20 cellular contexts compared by ENCODE assay signal in the genomic region with DNA sequence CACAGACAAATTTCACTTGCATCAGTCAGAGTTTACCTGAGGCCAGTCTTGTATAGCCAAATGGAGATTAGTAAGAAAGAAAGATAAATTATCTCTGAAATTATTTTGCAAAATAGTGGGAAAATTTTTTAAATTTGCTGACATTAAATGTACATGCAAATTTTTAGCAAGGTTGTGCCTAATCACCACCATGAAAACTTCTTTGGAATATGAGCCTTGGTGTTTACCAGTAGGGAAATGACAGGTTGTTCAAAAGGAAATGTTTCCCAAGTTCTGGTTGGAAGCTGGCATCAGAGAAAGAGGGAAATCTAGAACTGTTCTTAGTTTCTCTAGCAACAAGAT. TPM values are rescaled to one million over a fixed set of nuclear protein-coding genes. Genes with fewer than 3 reads are reported as not detected.
A peak's percentile ranks its signal among the peaks of the same experiment; 100 is the strongest.
DNase-seq lines count a peak whose midpoint lies in the region; ATAC-seq, FAIRE-seq and TF ChIP-seq lines count a peak whose summit lies in the region.
"Had no signal": no experiment of that assay in that cellular context is flagged by ENCODE, and none has a peak within 500 bp of the region (broad histone marks: within the 10 kb centered on the region; RNA-seq: fewer than 3 reads in every experiment).

No MANE protein-coding gene starts in this region.

- POLR2A ChIA-PET in A549 (lab: Yijun Ruan, JAX), result no interaction called here
- POLR2A ChIA-PET in HepG2 (lab: Yijun Ruan, JAX), result interaction anchor here (0.8 to 1.2 kb wide), 2 partner anchors 27 to 36 kb away, joined by 3 read pairs; no protein-coding TSS in a partner anchor

- no peak overlapping the region for H3K4me3 ChIP-seq in A549
- no peak overlapping the region for H3K4me3 ChIP-seq in RWPE2 (ENCODE audit: severe bottlenecking)
- no peak overlapping the region for H3K4me3 ChIP-seq in HepG2 (replicated peaks in 1 of 3; ENCODE audit: insufficient read depth in 1 of 3, low read depth in 2 of 3, low read length in 3 of 3)
- H3K4me3 ChIP-seq: MG63 had no signal

- H3K27me3 ChIP-seq in RWPE2 (ENCODE audit: insufficient read depth, poor library complexity, severe bottlenecking) (no peaks in the 10 kb centered on the region), HepG2 (ENCODE audit: control insufficient read depth in 1 of 2, insufficient read depth in 2 of 2, low read length in 2 of 2) (no peaks in the 10 kb centered on the region)
- H3K27me3 ChIP-seq: MG63 had no signal

- intact Hi-C loops in HepG2 (cut with micrococcal nuclease; ENCODE audit: unreplicated experiment), result no loop called here

- no peak for TF ChIP-seq EP300 in A549 (IDR thresholded peaks at IDR 0.05)
- TF ChIP-seq EP300 in HepG2 (IDR thresholded peaks at IDR 0.05; ENCODE audit: low read depth in 2 of 2, low read length in 2 of 2), result no peak
- no peak for TF ChIP-seq EP300 in HepG2 (CRISPR knock-in tag; IDR thresholded peaks at IDR 0.05; ENCODE audit: borderline replicate concordance)

- no peak for TF ChIP-seq RAD21 in A549 (conservative IDR thresholded peaks at IDR 0.05 in 1 of 2, IDR thresholded peaks at IDR 0.05 in 1 of 2)
- no peak for TF ChIP-seq RAD21 in HepG2 (CRISPR knock-in tag; IDR thresholded peaks at IDR 0.05)

- in situ Hi-C loops in HepG2 (cut with HindIII; ENCODE audit: extremely low pct_ligation_motif_present, low pct_unique_long_range_greater_than_20kb), result no loop called here

- no peak overlapping the region for H2AFZ ChIP-seq in HepG2 (ENCODE audit: low read length)

- no peaks in the 10 kb centered on the region for H3K9me3 ChIP-seq in A549
- H3K9me3 ChIP-seq in RWPE2 (ENCODE audit: severe bottlenecking), result no peaks in the 10 kb centered on the region
- H3K9me3 ChIP-seq in HepG2 (ENCODE audit: low read length), result no peaks in the 10 kb centered on the region
- H3K9me3 ChIP-seq: MG63 had no signal

- peaks cover 2% of the 10 kb centered on the region for H3K79me2 ChIP-seq in HepG2 (ENCODE audit: insufficient read depth, low read length)

- peak overlapping the region; percentile 69 to 89 for H3K27ac ChIP-seq in A549
- peak overlapping the region; percentile 90 for H3K27ac ChIP-seq in RWPE2 (ENCODE audit: poor library complexity, severe bottlenecking)
- peak overlapping the region; percentile 12 for H3K27ac ChIP-seq in HepG2 (ENCODE audit: extremely low read length, insufficient read depth, low read length)

- CTCF ChIA-PET in A549 (lab: Yijun Ruan, JAX) (interaction anchor here (1.2 to 1.3 kb wide), 2 partner anchors 29 to 96 kb away, joined by 3 read pairs; no protein-coding TSS in a partner anchor), HepG2 (lab: Yijun Ruan, JAX; ENCODE audit: low intra/inter-chr PET ratio, low total read pairs) (no interaction called here)

- no peak for TF ChIP-seq POLR2A in A549 (IDR thresholded peaks at IDR 0.05; ENCODE audit: low read length)
- TF ChIP-seq POLR2A in HepG2 (IDR thresholded peaks at IDR 0.05; ENCODE audit: insufficient read depth in 1 of 2, low read depth in 2 of 2, low read length in 2 of 2), result no peak

- H3K4me2 ChIP-seq in A549, result peak overlapping the region; percentile 61
- no peak overlapping the region for H3K4me2 ChIP-seq in HepG2 (ENCODE audit: low read depth, low read length)

- TF ChIP-seq CTCF in A549 (IDR thresholded peaks at IDR 0.05) (no peak), RWPE2 (IDR thresholded peaks at IDR 0.05; ENCODE audit: poor library complexity, severe bottlenecking) (no peak), HepG2 (CRISPR knock-in tag; IDR thresholded peaks at IDR 0.05) (no peak)

- H4K20me1 ChIP-seq in HepG2 (ENCODE audit: insufficient read depth, low read length), result no peaks in the 10 kb centered on the region

- FAIRE-seq in A549 (lab: Jason Lieb, UNC), result no peak
- no peak for FAIRE-seq in HepG2 (lab: Jason Lieb, UNC)
- FAIRE-seq: A204.1, GM12891 had no signal

- no TSS peak for BruUV-seq in HepG2 (replicated peaks; lab: Mats Ljungman, UMichigan)

- no peak overlapping the region for H3K9ac ChIP-seq in HepG2 (ENCODE audit: insufficient read depth, low read depth, low read length)

- H3K4me1 ChIP-seq in A549 (peaks cover 23% of the 10 kb centered on the region), RWPE2 (ENCODE audit: insufficient read depth, poor library complexity, severe bottlenecking) (peaks cover 28% of the 10 kb centered on the region), HepG2 (ENCODE audit: insufficient read depth, low read length) (peaks cover 18% of the 10 kb centered on the region)

- ATAC-seq in A549 (peak in 1 of 2 experiments; percentile 17; a peak in 2 of 6 replicates), HG02678 (IDR thresholded peaks at IDR 0.05; ENCODE audit: unreplicated experiment) (peak; percentile 73), RWPE2 (ENCODE audit: low read depth) (0 out of 3 replicates have a peak, but pooled peaks have one; percentile 6), HepG2 (no peak), HG03442 (IDR thresholded peaks at IDR 0.05; ENCODE audit: unreplicated experiment) (no peak)
- ATAC-seq: Panc1, Right ventricle myocardium inferior had no signal

- H3K36me3 ChIP-seq in RWPE2 (ENCODE audit: low read depth) (peaks cover 6% of the 10 kb centered on the region), HepG2 (replicated peaks in 1 of 2; ENCODE audit: control insufficient read depth in 1 of 2, insufficient read depth in 2 of 2, low read length in 2 of 2) (peaks cover 7 to 41% of the 10 kb centered on the region in 2 experiments)
- H3K36me3 ChIP-seq: MG63 had no signal

- no peak for DNase-seq in A549 (ENCODE audit: low read depth in 1 of 2, low spot score in 1 of 2)
- no peak for DNase-seq in RWPE2 (ENCODE audit: low spot score)
- no peak for DNase-seq in HepG2 (ENCODE audit: low spot score)
- no peak for DNase-seq in activated T-cell treated with anti-CD3 and anti-CD28 coated beads for 4 hours
- DNase-seq in inferior parietal cortex (ENCODE audit: extremely low spot score), result no peak
- DNase-seq: CD4-positive, alpha-beta memory T cell; EL; H7; MG63; NCI-H1048; NCI-H1436; NCI-H1930; NCI-H526; SW 1271 had no signal

TF ChIP-seq in A549, 52 proteins besides CTCF, POLR2A, EP300 and RAD21:
- TF ChIP-seq CBX2 (IDR thresholded peaks at IDR 0.05; ENCODE audit: borderline replicate concordance, low read depth) (no peak), CBX8 (IDR thresholded peaks at IDR 0.05) (no peak)
- TF ChIP-seq, protein P1, sequence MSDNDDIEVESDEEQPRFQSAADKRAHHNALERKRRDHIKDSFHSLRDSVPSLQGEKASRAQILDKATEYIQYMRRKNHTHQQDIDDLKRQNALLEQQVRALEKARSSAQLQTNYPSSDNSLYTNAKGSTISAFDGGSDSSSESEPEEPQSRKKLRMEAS (IDR thresholded peaks at IDR 0.05), result 0 out of 2 replicates have a peak, but pooled peaks have one; percentile 3

TF ChIP-seq in HepG2, 621 proteins besides CTCF, POLR2A, EP300 and RAD21 (continues in another document):
- no peak for TF ChIP-seq TEF (CRISPR knock-in tag; IDR thresholded peaks at IDR 0.05)
- TF ChIP-seq ZNF569 (CRISPR knock-in tag; IDR thresholded peaks at IDR 0.05; ENCODE audit: borderline replicate concordance), result no peak
- peak in 1 of 2 experiments; percentile 57; a peak in 3 of 4 replicates for TF ChIP-seq MAFK (conservative IDR thresholded peaks at IDR 0.05 in 1 of 2, IDR thresholded peaks at IDR 0.05 in 1 of 2; ENCODE audit: low read length in 2 of 2)
- no peak for TF ChIP-seq YY1 (IDR thresholded peaks at IDR 0.05; ENCODE audit: insufficient read depth, insufficient replicate concordance, low read depth, low read length)
- peak; percentile 52; the same call in 1 of the 2 replicates for TF ChIP-seq MAFF (IDR thresholded peaks at IDR 0.05; ENCODE audit: low read depth, low read length)

RNA-seq across cellular contexts. Expression of gene PTP4A1, which starts 34.4 kb away (rescaled TPM):
- 220 and 333 TPM in 2 replicates for polyA plus RNA-seq in A549 (2011; rRNA removed)
- polyA plus RNA-seq in A549 (2012; cell fraction: cytosol; rRNA removed), result 29.5 and 36.6 TPM in 2 replicates
- 3.5 and 15.9 TPM in 2 replicates for polyA plus RNA-seq in A549 (2012; cell fraction: nucleus; rRNA removed)
- 152 to 179 TPM (median 166 TPM) in 3 replicates for polyA plus RNA-seq in A549 (2017; fragmentation: RNase III; extraction: RNeasy Plus Mini Kit Qiagen cat#74134 plus additional on column Dnase treatment)
- 95.2 and 105 TPM in 2 replicates for polyA minus RNA-seq in A549 (2011; rRNA and poly(A)+ RNA removed)
- total RNA-seq in HepG2 (2016; rRNA removed; fragmentation: Illumina TruSeq; extraction: Trizol), result 376 and 681 TPM in 2 replicates
- total RNA-seq in HepG2 (2016; cell fraction: cytosol; rRNA removed; fragmentation: Illumina TruSeq; extraction: Trizol; ENCODE audit: low read depth), result 72.5 and 82.8 TPM in 2 replicates
- total RNA-seq in HepG2 (2016; cell fraction: insoluble cytoplasmic fraction; rRNA removed; fragmentation: Illumina TruSeq; extraction: Trizol), result 381 and 654 TPM in 2 replicates
- 431 TPM in 2 replicates for total RNA-seq in HepG2 (2016; cell fraction: membrane; rRNA removed; fragmentation: Illumina TruSeq; extraction: Trizol)
- total RNA-seq in HepG2 (2016; cell fraction: nucleus; rRNA removed; fragmentation: Illumina TruSeq; extraction: Trizol), result 336 and 365 TPM in 2 replicates
- polyA plus RNA-seq in HepG2 (2011; rRNA removed), result 127 and 141 TPM in 2 replicates
- polyA plus RNA-seq in HepG2 (2011; cell fraction: cytosol; rRNA removed), result 61.2 and 126 TPM in 2 replicates
- polyA plus RNA-seq in HepG2 (2011; cell fraction: nucleus; rRNA removed), result 48.0 and 68.5 TPM in 2 replicates
- 273 TPM in 2 replicates for polyA plus RNA-seq in HepG2 (2012)
- 53.9 and 75.2 TPM in 2 replicates for polyA plus RNA-seq in HepG2 (2016; cell fraction: cytosol; fragmentation: Illumina TruSeq; extraction: Trizol; ENCODE audit: low read depth)
- polyA plus RNA-seq in HepG2 (2016; cell fraction: insoluble cytoplasmic fraction; fragmentation: Illumina TruSeq; extraction: Trizol; ENCODE audit: low read depth), result 710 and 726 TPM in 2 replicates
- 254 and 286 TPM in 2 replicates for polyA plus RNA-seq in HepG2 (2016; cell fraction: membrane; fragmentation: Illumina TruSeq; extraction: Trizol; ENCODE audit: low read depth)
- polyA plus RNA-seq in HepG2 (2016; cell fraction: nucleus; fragmentation: Illumina TruSeq; extraction: Trizol; ENCODE audit: insufficient read depth, low read depth), result 411 and 435 TPM in 2 replicates
- polyA minus RNA-seq in HepG2 (2011; rRNA and poly(A)+ RNA removed; ENCODE audit: low replicate concordance), result 36.0 and 84.0 TPM in 2 replicates
- 187 and 229 TPM in 2 replicates for polyA minus RNA-seq in HepG2 (2011; cell fraction: cytosol; rRNA and poly(A)+ RNA removed)
- polyA minus RNA-seq in HepG2 (2011; cell fraction: nucleus; rRNA and poly(A)+ RNA removed), result 195 and 232 TPM in 2 replicates

Comparison
In these comparisons a context has a peak if more than half of its experiments do, and no peak if none do; other contexts are left out.
1. ATAC-seq: peak in HG02678 (single experiment) and RWPE2 (single experiment); none in HepG2 (single experiment) and HG03442 (single experiment).
2. H3K27ac ChIP-seq: peak in every context shown above with its lines; median percentile 90 in RWPE2; 79 in A549; 12 in HepG2.